Comparison of ENCODE assay signal across 1 cellular context in genomic region chr5:90135979-90136378, GRCh38.
TF ChIP-seq lines count a peak whose summit lies in the region.

No MANE protein-coding gene starts in this region.

TF ChIP-seq in GM12878, 131 proteins besides CTCF, POLR2A, EP300 and RAD21 (continued from another document):
- TF ChIP-seq MEF2B (IDR thresholded peaks at IDR 0.05; ENCODE audit: partially characterized antibody, poor library complexity, severe bottlenecking) (no peak), IRF5 (IDR thresholded peaks at IDR 0.05; ENCODE audit: borderline replicate concordance) (no peak), KDM1A (IDR thresholded peaks at IDR 0.05; ENCODE audit: borderline replicate concordance) (no peak), RB1 (IDR thresholded peaks at IDR 0.05; ENCODE audit: borderline replicate concordance) (no peak), SKIL (IDR thresholded peaks at IDR 0.05; ENCODE audit: low read depth, poor library complexity, severe bottlenecking) (no peak), PKNOX1 (IDR thresholded peaks at IDR 0.05) (no peak), FOXM1 (IDR thresholded peaks at IDR 0.05; ENCODE audit: low read depth, low read length) (no peak), SP1 (IDR thresholded peaks at IDR 0.05; ENCODE audit: low read depth, low read length) (no peak)
